Comparison of ENCODE assay signal across 1 cellular context in the genomic region with DNA sequence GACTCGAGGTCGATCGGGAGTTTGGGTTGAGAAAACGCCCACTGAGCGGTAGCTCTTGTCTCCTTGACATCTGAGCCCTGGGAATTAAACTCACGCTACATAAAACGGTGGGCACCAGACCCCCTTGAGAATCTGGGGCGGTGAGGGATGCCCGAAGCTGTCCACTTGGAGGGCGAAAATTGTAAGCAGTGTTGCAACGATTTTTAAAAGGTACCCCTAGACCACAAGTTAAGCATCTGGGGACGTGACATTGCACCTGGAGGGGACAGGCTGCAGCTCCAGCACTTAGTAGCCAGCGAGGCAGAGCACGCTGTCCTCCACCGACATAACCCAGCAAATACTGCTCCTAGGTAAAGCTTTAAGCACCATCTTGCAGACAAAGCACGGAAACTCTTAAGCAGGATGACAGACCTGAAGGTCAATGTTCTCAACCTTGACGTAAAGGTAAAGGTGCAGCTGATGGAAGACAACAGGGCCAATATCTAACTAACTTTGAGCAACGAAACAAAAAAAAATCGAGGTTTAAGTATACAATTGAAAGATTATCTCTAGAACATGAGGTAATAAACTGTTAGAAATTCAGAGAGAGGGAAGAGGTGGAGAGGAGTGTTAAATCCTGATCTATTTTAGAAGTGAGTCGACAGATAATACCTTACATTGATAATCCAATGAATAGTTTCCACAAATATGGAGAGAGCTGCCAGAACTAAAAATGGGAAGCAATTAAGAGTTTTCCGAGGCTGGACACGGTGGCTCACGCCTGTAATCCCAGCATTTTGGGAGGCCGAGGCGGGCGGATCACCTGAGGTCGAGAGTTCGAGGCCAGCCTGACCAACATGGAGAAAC.
TF ChIP-seq lines count a peak whose summit lies in the region.

No MANE protein-coding gene starts in this region.

TF ChIP-seq in HepG2, 621 proteins besides CTCF, POLR2A, EP300 and RAD21 (continued from another document and continues in another):
- TF ChIP-seq ZNF367 (CRISPR knock-in tag; IDR thresholded peaks at IDR 0.05; ENCODE audit: borderline replicate concordance) (no peak), ZNF768 (CRISPR knock-in tag; IDR thresholded peaks at IDR 0.05) (no peak), KDM5B (CRISPR knock-in tag; IDR thresholded peaks at IDR 0.05; ENCODE audit: borderline replicate concordance) (peak; percentile 18; the same call in 1 of the 2 replicates), ZNF3 (CRISPR knock-in tag; IDR thresholded peaks at IDR 0.05) (no peak), FOXC1 (CRISPR knock-in tag; IDR thresholded peaks at IDR 0.05; ENCODE audit: borderline replicate concordance) (peak; percentile 42; the same call in 1 of the 2 replicates), GFI1 (CRISPR knock-in tag; IDR thresholded peaks at IDR 0.05; ENCODE audit: borderline replicate concordance) (peak; percentile 30), RXRA (CRISPR knock-in tag; IDR thresholded peaks at IDR 0.05) (no peak), MAFG (CRISPR knock-in tag; IDR thresholded peaks at IDR 0.05) (no peak), HIVEP1 (CRISPR knock-in tag; IDR thresholded peaks at IDR 0.05) (no peak; the same call in 1 of the 2 replicates), CCAR2 (optimal IDR thresholded peaks at IDR 0.05; ENCODE audit: low read depth, low read length) (peak; percentile 61), IKZF4 (CRISPR knock-in tag; IDR thresholded peaks at IDR 0.05; ENCODE audit: borderline replicate concordance, low read depth, not compliant biosample characterization) (no peak), ZNF709 (CRISPR knock-in tag; IDR thresholded peaks at IDR 0.05) (peak; percentile 82; the same call in 1 of the 2 replicates), NFATC3 (CRISPR knock-in tag; IDR thresholded peaks at IDR 0.05) (no peak; the same call in 1 of the 2 replicates), ZNF329 (CRISPR knock-in tag; IDR thresholded peaks at IDR 0.05; ENCODE audit: low read depth) (peak; percentile 30; the same call in 1 of the 2 replicates), ZBTB21 (CRISPR knock-in tag; IDR thresholded peaks at IDR 0.05) (no peak), TOE1 (CRISPR knock-in tag; IDR thresholded peaks at IDR 0.05) (no peak; the same call in 1 of the 2 replicates), NBN (conservative IDR thresholded peaks at IDR 0.05) (no peak), ZNF775 (CRISPR knock-in tag; IDR thresholded peaks at IDR 0.05; ENCODE audit: borderline replicate concordance) (0 out of 2 replicates have a peak, but pooled peaks have one; percentile 78), SRY (CRISPR knock-in tag; IDR thresholded peaks at IDR 0.05) (0 out of 2 replicates have a peak, but pooled peaks have one; percentile 7), NR2F6 (IDR thresholded peaks at IDR 0.05) (no peak), NR2F6 (CRISPR knock-in tag; IDR thresholded peaks at IDR 0.05) (no peak), CCDC6 (CRISPR knock-in tag; IDR thresholded peaks at IDR 0.05) (peak; percentile 44; the same call in 1 of the 2 replicates), SETDB1 (CRISPR knock-in tag; IDR thresholded peaks at IDR 0.05; ENCODE audit: borderline replicate concordance) (no peak), HDAC6 (IDR thresholded peaks at IDR 0.05; ENCODE audit: low read depth, low read length) (no peak), ARHGAP35 (CRISPR knock-in tag; IDR thresholded peaks at IDR 0.05; ENCODE audit: borderline replicate concordance) (peak; percentile 30; the same call in 1 of the 2 replicates), ZSCAN22 (CRISPR knock-in tag; IDR thresholded peaks at IDR 0.05) (0 out of 2 replicates have a peak, but pooled peaks have one; percentile 63), ZNF12 (CRISPR knock-in tag; IDR thresholded peaks at IDR 0.05) (peak; percentile 22; the same call in 1 of the 2 replicates), ARNT2 (CRISPR knock-in tag; IDR thresholded peaks at IDR 0.05; ENCODE audit: low read depth) (no peak), HNRNPH1 (optimal IDR thresholded peaks at IDR 0.05; ENCODE audit: low read depth, low read length) (no peak), HMGA1 (CRISPR knock-in tag; conservative IDR thresholded peaks at IDR 0.05) (0 out of 2 replicates have a peak, but pooled peaks have one; percentile 11)
- TF ChIP-seq, protein P1, sequence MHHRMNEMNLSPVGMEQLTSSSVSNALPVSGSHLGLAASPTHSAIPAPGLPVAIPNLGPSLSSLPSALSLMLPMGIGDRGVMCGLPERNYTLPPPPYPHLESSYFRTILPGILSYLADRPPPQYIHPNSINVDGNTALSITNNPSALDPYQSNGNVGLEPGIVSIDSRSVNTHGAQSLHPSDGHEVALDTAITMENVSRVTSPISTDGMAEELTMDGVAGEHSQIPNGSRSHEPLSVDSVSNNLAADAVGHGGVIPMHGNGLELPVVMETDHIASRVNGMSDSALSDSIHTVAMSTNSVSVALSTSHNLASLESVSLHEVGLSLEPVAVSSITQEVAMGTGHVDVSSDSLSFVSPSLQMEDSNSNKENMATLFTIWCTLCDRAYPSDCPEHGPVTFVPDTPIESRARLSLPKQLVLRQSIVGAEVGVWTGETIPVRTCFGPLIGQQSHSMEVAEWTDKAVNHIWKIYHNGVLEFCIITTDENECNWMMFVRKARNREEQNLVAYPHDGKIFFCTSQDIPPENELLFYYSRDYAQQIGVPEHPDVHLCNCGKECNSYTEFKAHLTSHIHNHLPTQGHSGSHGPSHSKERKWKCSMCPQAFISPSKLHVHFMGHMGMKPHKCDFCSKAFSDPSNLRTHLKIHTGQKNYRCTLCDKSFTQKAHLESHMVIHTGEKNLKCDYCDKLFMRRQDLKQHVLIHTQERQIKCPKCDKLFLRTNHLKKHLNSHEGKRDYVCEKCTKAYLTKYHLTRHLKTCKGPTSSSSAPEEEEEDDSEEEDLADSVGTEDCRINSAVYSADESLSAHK (CRISPR knock-in tag; IDR thresholded peaks at IDR 0.05; ENCODE audit: borderline replicate concordance): no peak
- TF ChIP-seq, protein P2, sequence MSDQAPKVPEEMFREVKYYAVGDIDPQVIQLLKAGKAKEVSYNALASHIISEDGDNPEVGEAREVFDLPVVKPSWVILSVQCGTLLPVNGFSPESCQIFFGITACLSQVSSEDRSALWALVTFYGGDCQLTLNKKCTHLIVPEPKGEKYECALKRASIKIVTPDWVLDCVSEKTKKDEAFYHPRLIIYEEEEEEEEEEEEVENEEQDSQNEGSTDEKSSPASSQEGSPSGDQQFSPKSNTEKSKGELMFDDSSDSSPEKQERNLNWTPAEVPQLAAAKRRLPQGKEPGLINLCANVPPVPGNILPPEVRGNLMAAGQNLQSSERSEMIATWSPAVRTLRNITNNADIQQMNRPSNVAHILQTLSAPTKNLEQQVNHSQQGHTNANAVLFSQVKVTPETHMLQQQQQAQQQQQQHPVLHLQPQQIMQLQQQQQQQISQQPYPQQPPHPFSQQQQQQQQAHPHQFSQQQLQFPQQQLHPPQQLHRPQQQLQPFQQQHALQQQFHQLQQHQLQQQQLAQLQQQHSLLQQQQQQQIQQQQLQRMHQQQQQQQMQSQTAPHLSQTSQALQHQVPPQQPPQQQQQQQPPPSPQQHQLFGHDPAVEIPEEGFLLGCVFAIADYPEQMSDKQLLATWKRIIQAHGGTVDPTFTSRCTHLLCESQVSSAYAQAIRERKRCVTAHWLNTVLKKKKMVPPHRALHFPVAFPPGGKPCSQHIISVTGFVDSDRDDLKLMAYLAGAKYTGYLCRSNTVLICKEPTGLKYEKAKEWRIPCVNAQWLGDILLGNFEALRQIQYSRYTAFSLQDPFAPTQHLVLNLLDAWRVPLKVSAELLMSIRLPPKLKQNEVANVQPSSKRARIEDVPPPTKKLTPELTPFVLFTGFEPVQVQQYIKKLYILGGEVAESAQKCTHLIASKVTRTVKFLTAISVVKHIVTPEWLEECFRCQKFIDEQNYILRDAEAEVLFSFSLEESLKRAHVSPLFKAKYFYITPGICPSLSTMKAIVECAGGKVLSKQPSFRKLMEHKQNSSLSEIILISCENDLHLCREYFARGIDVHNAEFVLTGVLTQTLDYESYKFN (CRISPR knock-in tag; conservative IDR thresholded peaks at IDR 0.05): peak; percentile 10
- TF ChIP-seq, protein P3, sequence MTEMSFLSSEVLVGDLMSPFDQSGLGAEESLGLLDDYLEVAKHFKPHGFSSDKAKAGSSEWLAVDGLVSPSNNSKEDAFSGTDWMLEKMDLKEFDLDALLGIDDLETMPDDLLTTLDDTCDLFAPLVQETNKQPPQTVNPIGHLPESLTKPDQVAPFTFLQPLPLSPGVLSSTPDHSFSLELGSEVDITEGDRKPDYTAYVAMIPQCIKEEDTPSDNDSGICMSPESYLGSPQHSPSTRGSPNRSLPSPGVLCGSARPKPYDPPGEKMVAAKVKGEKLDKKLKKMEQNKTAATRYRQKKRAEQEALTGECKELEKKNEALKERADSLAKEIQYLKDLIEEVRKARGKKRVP (CRISPR knock-in tag; IDR thresholded peaks at IDR 0.05): peak in 1 of 2 experiments; percentile 15; a peak in 1 of 4 replicates
- TF ChIP-seq, protein P4, sequence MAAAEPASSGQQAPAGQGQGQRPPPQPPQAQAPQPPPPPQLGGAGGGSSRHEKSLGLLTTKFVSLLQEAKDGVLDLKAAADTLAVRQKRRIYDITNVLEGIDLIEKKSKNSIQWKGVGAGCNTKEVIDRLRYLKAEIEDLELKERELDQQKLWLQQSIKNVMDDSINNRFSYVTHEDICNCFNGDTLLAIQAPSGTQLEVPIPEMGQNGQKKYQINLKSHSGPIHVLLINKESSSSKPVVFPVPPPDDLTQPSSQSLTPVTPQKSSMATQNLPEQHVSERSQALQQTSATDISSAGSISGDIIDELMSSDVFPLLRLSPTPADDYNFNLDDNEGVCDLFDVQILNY (CRISPR knock-in tag; conservative IDR thresholded peaks at IDR 0.05): no peak
- TF ChIP-seq, protein P5, sequence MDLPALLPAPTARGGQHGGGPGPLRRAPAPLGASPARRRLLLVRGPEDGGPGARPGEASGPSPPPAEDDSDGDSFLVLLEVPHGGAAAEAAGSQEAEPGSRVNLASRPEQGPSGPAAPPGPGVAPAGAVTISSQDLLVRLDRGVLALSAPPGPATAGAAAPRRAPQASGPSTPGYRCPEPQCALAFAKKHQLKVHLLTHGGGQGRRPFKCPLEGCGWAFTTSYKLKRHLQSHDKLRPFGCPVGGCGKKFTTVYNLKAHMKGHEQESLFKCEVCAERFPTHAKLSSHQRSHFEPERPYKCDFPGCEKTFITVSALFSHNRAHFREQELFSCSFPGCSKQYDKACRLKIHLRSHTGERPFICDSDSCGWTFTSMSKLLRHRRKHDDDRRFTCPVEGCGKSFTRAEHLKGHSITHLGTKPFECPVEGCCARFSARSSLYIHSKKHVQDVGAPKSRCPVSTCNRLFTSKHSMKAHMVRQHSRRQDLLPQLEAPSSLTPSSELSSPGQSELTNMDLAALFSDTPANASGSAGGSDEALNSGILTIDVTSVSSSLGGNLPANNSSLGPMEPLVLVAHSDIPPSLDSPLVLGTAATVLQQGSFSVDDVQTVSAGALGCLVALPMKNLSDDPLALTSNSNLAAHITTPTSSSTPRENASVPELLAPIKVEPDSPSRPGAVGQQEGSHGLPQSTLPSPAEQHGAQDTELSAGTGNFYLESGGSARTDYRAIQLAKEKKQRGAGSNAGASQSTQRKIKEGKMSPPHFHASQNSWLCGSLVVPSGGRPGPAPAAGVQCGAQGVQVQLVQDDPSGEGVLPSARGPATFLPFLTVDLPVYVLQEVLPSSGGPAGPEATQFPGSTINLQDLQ (CRISPR knock-in tag; IDR thresholded peaks at IDR 0.05): no peak
- TF ChIP-seq, protein P6, sequence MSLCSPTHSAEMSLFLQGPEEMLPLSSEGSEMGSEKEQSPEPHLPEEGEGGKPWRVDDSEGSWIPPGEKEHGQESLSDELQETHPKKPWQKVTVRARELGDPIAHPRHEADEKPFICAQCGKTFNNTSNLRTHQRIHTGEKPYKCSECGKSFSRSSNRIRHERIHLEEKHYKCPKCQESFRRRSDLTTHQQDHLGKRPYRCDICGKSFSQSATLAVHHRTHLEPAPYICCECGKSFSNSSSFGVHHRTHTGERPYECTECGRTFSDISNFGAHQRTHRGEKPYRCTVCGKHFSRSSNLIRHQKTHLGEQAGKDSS (CRISPR knock-in tag; IDR thresholded peaks at IDR 0.05; ENCODE audit: borderline replicate concordance, low read depth): peak; percentile 56; the same call in 1 of the 2 replicates
- TF ChIP-seq, protein P7, sequence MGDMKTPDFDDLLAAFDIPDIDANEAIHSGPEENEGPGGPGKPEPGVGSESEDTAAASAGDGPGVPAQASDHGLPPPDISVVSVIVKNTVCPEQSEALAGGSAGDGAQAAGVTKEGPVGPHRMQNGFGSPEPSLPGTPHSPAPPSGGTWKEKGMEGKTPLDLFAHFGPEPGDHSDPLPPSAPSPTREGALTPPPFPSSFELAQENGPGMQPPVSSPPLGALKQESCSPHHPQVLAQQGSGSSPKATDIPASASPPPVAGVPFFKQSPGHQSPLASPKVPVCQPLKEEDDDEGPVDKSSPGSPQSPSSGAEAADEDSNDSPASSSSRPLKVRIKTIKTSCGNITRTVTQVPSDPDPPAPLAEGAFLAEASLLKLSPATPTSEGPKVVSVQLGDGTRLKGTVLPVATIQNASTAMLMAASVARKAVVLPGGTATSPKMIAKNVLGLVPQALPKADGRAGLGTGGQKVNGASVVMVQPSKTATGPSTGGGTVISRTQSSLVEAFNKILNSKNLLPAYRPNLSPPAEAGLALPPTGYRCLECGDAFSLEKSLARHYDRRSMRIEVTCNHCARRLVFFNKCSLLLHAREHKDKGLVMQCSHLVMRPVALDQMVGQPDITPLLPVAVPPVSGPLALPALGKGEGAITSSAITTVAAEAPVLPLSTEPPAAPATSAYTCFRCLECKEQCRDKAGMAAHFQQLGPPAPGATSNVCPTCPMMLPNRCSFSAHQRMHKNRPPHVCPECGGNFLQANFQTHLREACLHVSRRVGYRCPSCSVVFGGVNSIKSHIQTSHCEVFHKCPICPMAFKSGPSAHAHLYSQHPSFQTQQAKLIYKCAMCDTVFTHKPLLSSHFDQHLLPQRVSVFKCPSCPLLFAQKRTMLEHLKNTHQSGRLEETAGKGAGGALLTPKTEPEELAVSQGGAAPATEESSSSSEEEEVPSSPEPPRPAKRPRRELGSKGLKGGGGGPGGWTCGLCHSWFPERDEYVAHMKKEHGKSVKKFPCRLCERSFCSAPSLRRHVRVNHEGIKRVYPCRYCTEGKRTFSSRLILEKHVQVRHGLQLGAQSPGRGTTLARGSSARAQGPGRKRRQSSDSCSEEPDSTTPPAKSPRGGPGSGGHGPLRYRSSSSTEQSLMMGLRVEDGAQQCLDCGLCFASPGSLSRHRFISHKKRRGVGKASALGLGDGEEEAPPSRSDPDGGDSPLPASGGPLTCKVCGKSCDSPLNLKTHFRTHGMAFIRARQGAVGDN (CRISPR knock-in tag; IDR thresholded peaks at IDR 0.05): peak; percentile 14; the same call in 1 of the 2 replicates
- TF ChIP-seq, protein P8, sequence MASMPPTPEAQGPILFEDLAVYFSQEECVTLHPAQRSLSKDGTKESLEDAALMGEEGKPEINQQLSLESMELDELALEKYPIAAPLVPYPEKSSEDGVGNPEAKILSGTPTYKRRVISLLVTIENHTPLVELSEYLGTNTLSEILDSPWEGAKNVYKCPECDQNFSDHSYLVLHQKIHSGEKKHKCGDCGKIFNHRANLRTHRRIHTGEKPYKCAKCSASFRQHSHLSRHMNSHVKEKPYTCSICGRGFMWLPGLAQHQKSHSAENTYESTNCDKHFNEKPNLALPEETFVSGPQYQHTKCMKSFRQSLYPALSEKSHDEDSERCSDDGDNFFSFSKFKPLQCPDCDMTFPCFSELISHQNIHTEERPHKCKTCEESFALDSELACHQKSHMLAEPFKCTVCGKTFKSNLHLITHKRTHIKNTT (CRISPR knock-in tag; IDR thresholded peaks at IDR 0.05): no peak
- TF ChIP-seq, protein P9, sequence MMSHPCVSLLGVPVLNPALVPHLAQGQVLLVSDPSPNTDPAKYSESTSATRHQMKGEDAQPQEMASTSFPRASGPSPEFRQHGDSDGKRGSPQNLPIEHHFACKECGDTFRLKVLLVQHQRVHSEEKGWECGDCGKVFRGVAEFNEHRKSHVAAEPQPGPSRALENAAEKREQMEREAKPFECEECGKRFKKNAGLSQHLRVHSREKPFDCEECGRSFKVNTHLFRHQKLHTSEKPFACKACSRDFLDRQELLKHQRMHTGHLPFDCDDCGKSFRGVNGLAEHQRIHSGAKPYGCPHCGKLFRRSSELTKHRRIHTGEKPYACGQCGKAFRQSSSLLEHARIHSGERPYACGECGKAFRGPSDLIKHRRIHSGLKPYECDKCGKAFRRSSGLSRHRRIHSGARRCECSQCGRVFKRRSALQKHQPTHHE (CRISPR knock-in tag; IDR thresholded peaks at IDR 0.05; ENCODE audit: borderline replicate concordance): no peak
